ENCODE assay signal across 8 cellular contexts in the genomic region with DNA sequence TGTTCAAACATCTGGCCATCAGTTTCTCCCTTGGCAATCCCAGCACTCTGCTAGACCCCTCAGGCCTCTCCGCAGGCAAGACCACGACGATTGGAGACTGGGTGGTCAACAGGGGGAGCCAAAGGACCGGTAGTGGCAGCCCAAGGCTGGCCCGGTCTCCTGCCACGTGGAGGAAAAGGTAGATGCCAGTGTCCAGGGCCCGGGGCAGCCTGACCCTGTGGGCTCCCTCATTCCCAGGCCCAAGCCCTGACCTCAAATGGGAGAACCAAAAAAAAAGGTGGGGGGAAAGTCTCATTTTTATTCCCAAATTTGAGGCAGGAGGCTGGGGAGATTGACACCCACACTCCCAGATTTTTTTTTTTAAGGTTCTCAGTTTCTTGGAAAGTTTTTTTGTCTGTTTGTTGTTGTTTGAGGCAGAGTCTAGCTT. TPM values are rescaled to one million over a fixed set of nuclear protein-coding genes. Genes with fewer than 3 reads are reported as not detected.
DNase-seq lines count a peak whose midpoint lies in the region; ATAC-seq, FAIRE-seq and TF ChIP-seq lines count a peak whose summit lies in the region.

No MANE protein-coding gene starts in this region.

- H3K4me3 Mint-ChIP-seq in type B pancreatic cell: no peak overlapping the region

- no peak for ATAC-seq in GM18873 (IDR thresholded peaks at IDR 0.05; ENCODE audit: low FRiP score, unreplicated experiment)

- no peak for FAIRE-seq in frontal cortex (lab: Jason Lieb, UNC)

- no peaks in the 10 kb centered on the region for H3K27me3 Mint-ChIP-seq in type B pancreatic cell

- H3K4me3 ChIP-seq in MM.1S (ENCODE audit: low read length) (no peak overlapping the region), SJSA1 (no peak overlapping the region), parathyroid adenoma (ENCODE audit: low read depth, low read length) (no peak overlapping the region)

- H2AFZ ChIP-seq in MM.1S (ENCODE audit: low read length) (peak overlapping the region; percentile 47), parathyroid adenoma (no peak overlapping the region)

- H3K4me1 Mint-ChIP-seq in type B pancreatic cell (ENCODE audit: unreplicated experiment): peaks cover 15% of the 10 kb centered on the region

- H3K9ac ChIP-seq in MM.1S (ENCODE audit: low read length): no peak overlapping the region; the same call in 1 of the 2 replicates
- no peak overlapping the region for H3K9ac ChIP-seq in parathyroid adenoma

- H3K9me3 Mint-ChIP-seq in type B pancreatic cell: no peaks in the 10 kb centered on the region

- H3K27me3 ChIP-seq in MM.1S (replicated peaks; ENCODE audit: insufficient read depth, low read length): no peaks in the 10 kb centered on the region
- no peaks in the 10 kb centered on the region for H3K27me3 ChIP-seq in SJSA1 (replicated peaks)
- no peaks in the 10 kb centered on the region for H3K27me3 ChIP-seq in parathyroid adenoma (ENCODE audit: control insufficient read depth, insufficient read depth, low read length)

- H3K36me3 ChIP-seq in MM.1S (replicated peaks; ENCODE audit: insufficient read depth, low read length) (no peaks in the 10 kb centered on the region), SJSA1 (no peaks in the 10 kb centered on the region), parathyroid adenoma (ENCODE audit: control insufficient read depth, insufficient read depth, low read length) (no peaks in the 10 kb centered on the region)

- H3K27ac ChIP-seq in MM.1S (ENCODE audit: low read length) (no peak overlapping the region), SJSA1 (no peak overlapping the region), parathyroid adenoma (no peak overlapping the region)

- DNase-seq in GDM1 (lab: John Stamatoyannopoulos, UW) (peak; percentile 43), MM.1S (peak; percentile 84), SJSA1 (ENCODE audit: low read depth in 1 of 2, low spot score in 2 of 2) (peak; percentile 76 to 90), frontal cortex (ENCODE audit: low spot score in 2 of 2) (peak; percentile 39 to 79), type B pancreatic cell (ENCODE audit: extremely low spot score, unreplicated experiment) (peak; percentile 89)
- DNase-seq in activated effector memory CD4-positive, alpha-beta T cell treated with anti-CD3 and anti-CD28 coated beads, Interleukin-2, amount 50 U/mL, for 16 hours: peak; percentile 91

- H3K79me2 ChIP-seq in MM.1S (ENCODE audit: low read length) (no peaks in the 10 kb centered on the region), parathyroid adenoma (no peaks in the 10 kb centered on the region)

- no peaks in the 10 kb centered on the region for H4K20me1 ChIP-seq in MM.1S (ENCODE audit: insufficient read depth, low read length)

- H3F3A ChIP-seq in MM.1S (ENCODE audit: insufficient read depth, low read length): peaks cover 3% of the 10 kb centered on the region; the same call in 1 of the 2 replicates

- peak overlapping the region; percentile 8; the same call in 1 of the 2 replicates for H3K4me2 ChIP-seq in MM.1S (ENCODE audit: low read depth, low read length)
- H3K4me2 ChIP-seq in parathyroid adenoma (ENCODE audit: low read length): no peak overlapping the region

- H3K9me3 ChIP-seq in MM.1S (replicated peaks; ENCODE audit: insufficient read depth, low read length) (no peaks in the 10 kb centered on the region), SJSA1 (replicated peaks) (no peaks in the 10 kb centered on the region), parathyroid adenoma (ENCODE audit: control insufficient read depth, low read length) (no peaks in the 10 kb centered on the region)

- H3K36me3 Mint-ChIP-seq in type B pancreatic cell: no peaks in the 10 kb centered on the region

- H3K27ac Mint-ChIP-seq in type B pancreatic cell: peak overlapping the region; percentile 78

- H3K4me1 ChIP-seq in MM.1S (ENCODE audit: low read length) (peaks cover 3% of the 10 kb centered on the region; the same call in 1 of the 2 replicates), SJSA1 (replicated peaks) (peaks cover 30% of the 10 kb centered on the region), parathyroid adenoma (no peaks in the 10 kb centered on the region)

- no peaks in the 10 kb centered on the region for H3K9me2 ChIP-seq in MM.1S (replicated peaks; ENCODE audit: insufficient read depth, low read length)

- TF ChIP-seq CTCF in MM.1S (IDR thresholded peaks at IDR 0.05; ENCODE audit: low read length) (peak; percentile 99), parathyroid adenoma (IDR thresholded peaks at IDR 0.05) (peak; percentile 76), type B pancreatic cell (conservative IDR thresholded peaks at IDR 0.05) (peak; percentile 96)

RNA-seq across cellular contexts. Expression of a gene that starts 24.8 kb away (rescaled TPM):
- 609 and 771 TPM in 2 replicates for total RNA-seq in SJSA1 (2014; rRNA removed; shearing (Covaris generic))
- total RNA-seq in frontal cortex (9.8 TPM), type B pancreatic cell (ENCODE audit: low replicate concordance) (21.9 and 1,154 TPM in 2 replicates)

RNA-seq across cellular contexts. Expression of a gene that starts 29.7 kb away (rescaled TPM):
- total RNA-seq in SJSA1 (2014; rRNA removed; shearing (Covaris generic)): not detected in 2 replicates
- total RNA-seq in frontal cortex: not detected
- total RNA-seq in type B pancreatic cell (ENCODE audit: low replicate concordance): 0.62 TPM in 1 of 2 replicates, not detected in the other

RNA-seq across cellular contexts. Expression of a gene that starts 34.6 kb away (rescaled TPM):
- 5.0 and 9.5 TPM in 2 replicates for total RNA-seq in SJSA1 (2014; rRNA removed; shearing (Covaris generic))
- total RNA-seq in frontal cortex (1.6 TPM), type B pancreatic cell (ENCODE audit: low replicate concordance) (61.0 and 200 TPM in 2 replicates)

RNA-seq across cellular contexts. Expression of a gene that starts 38.1 kb away (rescaled TPM):
- total RNA-seq in SJSA1 (2014; rRNA removed; shearing (Covaris generic)): 0.31 and 2.9 TPM in 2 replicates
- total RNA-seq in frontal cortex: not detected
- total RNA-seq in type B pancreatic cell (ENCODE audit: low replicate concordance): 1.4 and 2.8 TPM in 2 replicates

RNA-seq across cellular contexts. Expression of a gene that starts 50.5 kb away (rescaled TPM):
- not detected in 2 replicates for total RNA-seq in SJSA1 (2014; rRNA removed; shearing (Covaris generic))
- total RNA-seq in frontal cortex (not detected), type B pancreatic cell (ENCODE audit: low replicate concordance) (6.2 and 10.2 TPM in 2 replicates)
